17 cellular contexts compared by ENCODE assay signal in the genomic region with DNA sequence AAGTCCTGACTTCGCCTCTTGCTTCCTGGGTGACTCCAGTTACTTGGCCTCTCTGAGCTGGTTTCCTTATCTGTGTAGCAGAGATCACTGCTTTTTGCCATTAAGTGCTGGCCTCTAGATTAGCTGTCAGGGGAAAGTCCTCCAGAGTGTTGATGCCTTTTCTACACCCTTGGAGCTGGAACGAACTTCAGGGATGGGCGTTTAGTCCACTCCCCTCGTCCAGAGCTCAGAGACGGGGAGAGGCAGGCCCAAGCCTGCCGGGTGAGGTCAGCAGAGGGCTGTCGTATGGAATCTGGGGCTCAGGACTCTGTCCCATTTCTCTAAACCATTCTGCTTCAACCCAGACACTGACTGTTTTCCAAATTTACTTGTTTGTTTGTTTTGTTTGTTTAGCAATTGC.
DNase-seq lines count a peak whose midpoint lies in the region; ATAC-seq and TF ChIP-seq lines count a peak whose summit lies in the region.
"Had no signal": no experiment of that assay in that cellular context is flagged by ENCODE, and none has a peak within 500 bp of the region (broad histone marks: within the 10 kb centered on the region; RNA-seq: fewer than 3 reads in every experiment).

No MANE protein-coding gene starts in this region.

- H3K4me3 ChIP-seq in PC-3 (ENCODE audit: low read length): no peak overlapping the region
- H3K4me3 ChIP-seq in right atrium auricular region: no peak overlapping the region
- H3K4me3 ChIP-seq: ovary had no signal

- peaks cover 6% of the 10 kb centered on the region for H3K36me3 Mint-ChIP-seq in chondrocyte (ENCODE audit: low read depth)
- H3K36me3 Mint-ChIP-seq in progenitor cell of endocrine pancreas (ENCODE audit: insufficient read depth): peaks cover 7% of the 10 kb centered on the region

- H3K9me3 ChIP-seq in PC-3 (ENCODE audit: low read length): no peaks in the 10 kb centered on the region
- H3K9me3 ChIP-seq in right atrium auricular region: no peaks in the 10 kb centered on the region
- H3K9me3 ChIP-seq: ovary had no signal

- H2AFZ ChIP-seq in PC-3 (ENCODE audit: low read length): no peak overlapping the region

- intact Hi-C loops in PC-3 (cut with micrococcal nuclease): loop anchor here (5.0 kb wide), 2 partner anchors 35 to 75 kb away; a partner anchor contains a TSS

- no peak for ATAC-seq in PC-3
- ATAC-seq: activated T-cell treated with anti-CD3 and anti-CD28 coated beads, Interleukin-2, amount 50 U/mL, for 72 hours; T-helper 17 cell had no signal

- DNase-seq in PC-3 (no peak), chondrocyte (ENCODE audit: low spot score) (no peak), right atrium auricular region (ENCODE audit: low spot score) (no peak), progenitor cell of endocrine pancreas (ENCODE audit: low spot score, unreplicated experiment) (no peak), nucleus accumbens (lab: John Stamatoyannopoulos, UW) (no peak), cortex of kidney (lab: John Stamatoyannopoulos, UW) (no peak), NCI-H2081 treated with DMSO at 0.1 percent for 48 hours (lab: John Stamatoyannopoulos, UW) (no peak), NCI-H1092 treated with DMSO at 0.1 percent for 48 hours (lab: John Stamatoyannopoulos, UW) (no peak)
- DNase-seq: activated CD4-positive, alpha-beta T cell treated with anti-CD3 and anti-CD28 coated beads for 48 hours; activated T-cell treated with anti-CD3 and anti-CD28 coated beads, Interleukin-2, amount 50 U/mL, for 72 hours; amygdala; effector CD8-positive, alpha-beta T cell; GOT3; kidney glomerular epithelial cell; NCI-H187; ovary; T-helper 17 cell had no signal

- no peaks in the 10 kb centered on the region for H3K9me3 Mint-ChIP-seq in chondrocyte (ENCODE audit: low read depth)
- H3K9me3 Mint-ChIP-seq in progenitor cell of endocrine pancreas (ENCODE audit: low read depth): no peaks in the 10 kb centered on the region
- H3K9me3 Mint-ChIP-seq: activated T-cell treated with anti-CD3 and anti-CD28 coated beads, Interleukin-2, amount 50 U/mL, for 72 hours had no signal

- H3K36me3 ChIP-seq in PC-3 (ENCODE audit: low read depth, low read length): no peaks in the 10 kb centered on the region
- no peaks in the 10 kb centered on the region for H3K36me3 ChIP-seq in right atrium auricular region
- H3K36me3 ChIP-seq: ovary had no signal

- TF ChIP-seq CTCF in PC-3 (conservative IDR thresholded peaks at IDR 0.05; ENCODE audit: low read depth, low read length) (no peak), chondrocyte (IDR thresholded peaks at IDR 0.05) (no peak), right atrium auricular region (IDR thresholded peaks at IDR 0.05) (peak in 1 of 2 donors; percentile 32), progenitor cell of endocrine pancreas (IDR thresholded peaks at IDR 0.05; ENCODE audit: unreplicated experiment) (no peak)

- no peaks in the 10 kb centered on the region for H3K9me2 ChIP-seq in PC-3 (replicated peaks; ENCODE audit: low read length)

- H3K9ac ChIP-seq in PC-3 (ENCODE audit: low read length): peak overlapping the region; percentile 13

- H3K27me3 Mint-ChIP-seq in chondrocyte (ENCODE audit: low read depth): no peaks in the 10 kb centered on the region
- no peaks in the 10 kb centered on the region for H3K27me3 Mint-ChIP-seq in progenitor cell of endocrine pancreas

- H3K27ac Mint-ChIP-seq in chondrocyte (ENCODE audit: unreplicated experiment) (peak overlapping the region; percentile 91), progenitor cell of endocrine pancreas (peak overlapping the region; percentile 71)
- H3K27ac Mint-ChIP-seq: activated T-cell treated with anti-CD3 and anti-CD28 coated beads, Interleukin-2, amount 50 U/mL, for 72 hours had no signal

- H3K4me1 ChIP-seq in PC-3 (ENCODE audit: insufficient read depth, low read length) (peaks cover 27% of the 10 kb centered on the region), right atrium auricular region (peaks cover 0 to 40% of the 10 kb centered on the region in 2 donors)

- peak overlapping the region; percentile 52; the same call in 1 of the 2 replicates for H3K4me2 ChIP-seq in PC-3 (ENCODE audit: low read length)

- peaks cover 14% of the 10 kb centered on the region; the same call in 1 of the 2 replicates for H3K79me2 ChIP-seq in PC-3 (ENCODE audit: low read length)

- H3K4me1 Mint-ChIP-seq in chondrocyte (ENCODE audit: low read depth): peaks cover 51% of the 10 kb centered on the region
- peaks cover 22% of the 10 kb centered on the region for H3K4me1 Mint-ChIP-seq in progenitor cell of endocrine pancreas (ENCODE audit: low read depth)

- CTCF ChIA-PET in PC-3 (lab: Charles Lee): no interaction called here

- no TSS peak for BruUV-seq in PC-3 (replicated peaks; lab: Mats Ljungman, UMichigan)

- no peaks in the 10 kb centered on the region for H3F3A ChIP-seq in PC-3 (ENCODE audit: low read length, unreplicated experiment)

- H3K4me3 Mint-ChIP-seq in chondrocyte (ENCODE audit: unreplicated experiment) (no peak overlapping the region), progenitor cell of endocrine pancreas (ENCODE audit: low read depth) (no peak overlapping the region)
- H3K4me3 Mint-ChIP-seq: activated T-cell treated with anti-CD3 and anti-CD28 coated beads, Interleukin-2, amount 50 U/mL, for 72 hours had no signal

- POLR2A ChIA-PET in PC-3 (lab: Charles Lee; ENCODE audit: unreplicated experiment): no interaction called here

- H3K27me3 ChIP-seq in PC-3 (ENCODE audit: low read length): no peaks in the 10 kb centered on the region
- no peaks in the 10 kb centered on the region for H3K27me3 ChIP-seq in right atrium auricular region
- H3K27me3 ChIP-seq: ovary had no signal

- H3K27ac ChIP-seq in PC-3 (ENCODE audit: low read length) (peak overlapping the region; percentile 94), right atrium auricular region (peak overlapping the region; percentile 68 to 87)
- H3K27ac ChIP-seq: ovary had no signal

- H4K20me1 ChIP-seq in PC-3 (ENCODE audit: low read length): no peaks in the 10 kb centered on the region
